8 cellular contexts compared by ENCODE assay signal in genomic region chrX:96683997-96684338, GRCh38. TPM values are rescaled to one million over a fixed set of nuclear protein-coding genes. Genes with fewer than 3 reads are reported as not detected.
DNase-seq lines count a peak whose midpoint lies in the region; ATAC-seq and TF ChIP-seq lines count a peak whose summit lies in the region.

No MANE protein-coding gene starts in this region.

- no CpG with 5 or more reads among the region's 8 CpGs for WGBS in H9 (ENCODE audit: extremely low coverage, insufficient read length, low lambda C conversion rate)

- CTCF ChIA-PET in Caco-2 (lab: Charles Lee) = no interaction called here
- CTCF ChIA-PET in activated CD4-positive, alpha-beta memory T cell treated with anti-CD3 and anti-CD28 coated beads, Interleukin-2, amount 10 ng/mL, durations not matched to agents 7 days and 5 days (lab: Charles Lee) = no interaction called here

- no peak overlapping the region for H2BK120ac ChIP-seq in H9 (ENCODE audit: low read depth, low read length, poor library complexity, severe bottlenecking)

- no peak overlapping the region for H3K4ac ChIP-seq in H9 (ENCODE audit: low read depth, low read length)

- ATAC-seq in left lung (no peak), HG03565 (IDR thresholded peaks at IDR 0.05; ENCODE audit: unreplicated experiment) (no peak), GM18520 (IDR thresholded peaks at IDR 0.05; ENCODE audit: unreplicated experiment) (no peak)
- no peak for ATAC-seq in activated CD4-positive, CD25-positive, alpha-beta regulatory T cell treated with anti-CD3 and anti-CD28 coated beads, Interleukin-2, amount 50 U/mL, for 24 hours

- H2BK12ac ChIP-seq in H9 (ENCODE audit: insufficient read length, low read depth, low read length) = no peak overlapping the region

- H2BK20ac ChIP-seq in H9 (ENCODE audit: low read depth, low read length, poor library complexity, severe bottlenecking) = no peak overlapping the region

- H3K4me1 Mint-ChIP-seq in Caco-2 (ENCODE audit: low read depth, unreplicated experiment) (no peaks in the 10 kb centered on the region), H9 (peaks cover 31 to 48% of the 10 kb centered on the region in 2 experiments)
- peaks cover 26% of the 10 kb centered on the region for H3K4me1 Mint-ChIP-seq in activated CD4-positive, alpha-beta memory T cell treated with anti-CD3 and anti-CD28 coated beads, Interleukin-2, amount 10 ng/mL, durations not matched to agents 7 days and 5 days

- H3K9ac ChIP-seq in H9 (ENCODE audit: extremely low read depth, insufficient read length, low read length) = no peak overlapping the region

- POLR2A ChIA-PET in Caco-2 (lab: Charles Lee) = interaction anchor here (1.1 kb wide), 1 partner anchor 36 kb away, joined by 4 read pairs; no protein-coding TSS in a partner anchor
- POLR2A ChIA-PET in activated CD4-positive, alpha-beta memory T cell treated with anti-CD3 and anti-CD28 coated beads, Interleukin-2, amount 10 ng/mL, durations not matched to agents 7 days and 5 days (lab: Charles Lee) = interaction anchor here (0.9 kb wide), 1 partner anchor 714 kb away, joined by 4 read pairs; no protein-coding TSS in a partner anchor

- H3K23ac ChIP-seq in H9 (ENCODE audit: insufficient read length, low read depth, low read length) = no peak overlapping the region

- H3K79me2 ChIP-seq in H9 (ENCODE audit: insufficient read depth, low read length) = no peaks in the 10 kb centered on the region

- intact Hi-C loops in Caco-2 (cut with micrococcal nuclease; ENCODE audit: unreplicated experiment) = loop anchor here (1.0 to 10.0 kb wide), 2 partner anchors 139 to 312 kb away; no protein-coding TSS in a partner anchor
- intact Hi-C loops in left lung (cut with DNase I) = no loop called here

- no peak overlapping the region for H2AK5ac ChIP-seq in H9 (ENCODE audit: insufficient read length, low read length)

- H4K20me1 ChIP-seq in H9 (ENCODE audit: control insufficient read depth, insufficient read depth, insufficient read length) = no peaks in the 10 kb centered on the region

- H3K14ac ChIP-seq in H9 (ENCODE audit: insufficient read depth, low read length) = no peak overlapping the region

- H3K9me3 ChIP-seq in Caco-2 (no peaks in the 10 kb centered on the region), H9 (ENCODE audit: control insufficient read depth, low read depth, low read length) (no peaks in the 10 kb centered on the region), left lung (no peaks in the 10 kb centered on the region)

- H2BK5ac ChIP-seq in H9 (ENCODE audit: insufficient read length, low read length) = no peak overlapping the region

- H3K27me3 ChIP-seq in Caco-2 (replicated peaks; ENCODE audit: control insufficient read depth, insufficient read depth, low read length) (no peaks in the 10 kb centered on the region), H9 (ENCODE audit: insufficient read depth, low read length) (no peaks in the 10 kb centered on the region; the same call in 1 of the 2 replicates), left lung (peaks cover 0 to 7% of the 10 kb centered on the region in 2 donors)

- H3K4me3 ChIP-seq in Caco-2 (ENCODE audit: low read depth, low read length) (peak overlapping the region; percentile 60), left lung (peak overlapping the region; percentile 49 to 64)

- H3K23me2 ChIP-seq in H9 (ENCODE audit: insufficient read length, low read depth, low read length, poor library complexity, severe bottlenecking) = peaks cover 7% of the 10 kb centered on the region

- H3T11ph ChIP-seq in H9 (ENCODE audit: low read length) = no peak overlapping the region

- H3K4me3 Mint-ChIP-seq in Caco-2 (ENCODE audit: unreplicated experiment) = peak overlapping the region; percentile 98
- peak overlapping the region; percentile 94 to 96 for H3K4me3 Mint-ChIP-seq in H9
- peak overlapping the region; percentile 91 for H3K4me3 Mint-ChIP-seq in activated CD4-positive, alpha-beta memory T cell treated with anti-CD3 and anti-CD28 coated beads, Interleukin-2, amount 10 ng/mL, durations not matched to agents 7 days and 5 days

- H4K5ac ChIP-seq in H9 (ENCODE audit: insufficient read length, low read depth, low read length) = no peak overlapping the region

- no peak overlapping the region for H2BK15ac ChIP-seq in H9 (ENCODE audit: low read depth, low read length)

- H3K9me3 Mint-ChIP-seq in Caco-2 (ENCODE audit: unreplicated experiment) (no peaks in the 10 kb centered on the region), H9 (no peaks in the 10 kb centered on the region)
- no peaks in the 10 kb centered on the region for H3K9me3 Mint-ChIP-seq in activated CD4-positive, alpha-beta memory T cell treated with anti-CD3 and anti-CD28 coated beads, Interleukin-2, amount 10 ng/mL, durations not matched to agents 7 days and 5 days

- H3K27ac ChIP-seq in H9 (ENCODE audit: insufficient read length, low read depth, low read length) (no peak overlapping the region), left lung (peak overlapping the region in 1 of 2 donors; percentile 91)

- no peak overlapping the region for H4K8ac ChIP-seq in H9 (replicated peaks; ENCODE audit: insufficient read length, low read depth, low read length)

- H3K4me1 ChIP-seq in Caco-2 = no peaks in the 10 kb centered on the region
- H3K4me1 ChIP-seq in H9 (ENCODE audit: insufficient read depth, low read length) = 0 out of 2 replicates have a peak, but pooled peaks cover 2% of the 10 kb centered on the region
- H3K4me1 ChIP-seq in left lung = peaks cover 0 to 10% of the 10 kb centered on the region in 2 donors

- no peak overlapping the region for H3K56ac ChIP-seq in H9 (ENCODE audit: insufficient read length, low read depth, low read length)

- BruUV-seq in Caco-2 (replicated peaks; lab: Mats Ljungman, UMichigan) = TSS peak; percentile 57

- no peaks in the 10 kb centered on the region for H3K36me3 Mint-ChIP-seq in Caco-2 (ENCODE audit: insufficient read depth, unreplicated experiment)
- peaks cover 0 to 3% (median 0%) of the 10 kb centered on the region in 3 experiments; a peak in 2 of 7 replicates for H3K36me3 Mint-ChIP-seq in H9 (ENCODE audit: insufficient read depth in 1 of 3, low read depth in 3 of 3)
- no peaks in the 10 kb centered on the region for H3K36me3 Mint-ChIP-seq in activated CD4-positive, alpha-beta memory T cell treated with anti-CD3 and anti-CD28 coated beads, Interleukin-2, amount 10 ng/mL, durations not matched to agents 7 days and 5 days (ENCODE audit: low read depth)

- no peak overlapping the region for H2AFZ ChIP-seq in H9 (ENCODE audit: low read length)

- no peaks in the 10 kb centered on the region for H3K27me3 Mint-ChIP-seq in Caco-2 (ENCODE audit: insufficient read depth, unreplicated experiment)
- peaks cover 25% of the 10 kb centered on the region for H3K27me3 Mint-ChIP-seq in H9 (ENCODE audit: low read depth)
- H3K27me3 Mint-ChIP-seq in activated CD4-positive, alpha-beta memory T cell treated with anti-CD3 and anti-CD28 coated beads, Interleukin-2, amount 10 ng/mL, durations not matched to agents 7 days and 5 days = no peaks in the 10 kb centered on the region

- H3K27ac Mint-ChIP-seq in Caco-2 (ENCODE audit: unreplicated experiment) (peak overlapping the region; percentile 86), H9 (no peak overlapping the region)
- no peak overlapping the region for H3K27ac Mint-ChIP-seq in activated CD4-positive, alpha-beta memory T cell treated with anti-CD3 and anti-CD28 coated beads, Interleukin-2, amount 10 ng/mL, durations not matched to agents 7 days and 5 days

- H3K79me1 ChIP-seq in H9 (ENCODE audit: insufficient read depth, low read depth, low read length, poor library complexity, severe bottlenecking) = no peaks in the 10 kb centered on the region

- H4K91ac ChIP-seq in H9 (ENCODE audit: insufficient read length, low read depth, low read length) = no peak overlapping the region

- no peaks in the 10 kb centered on the region for H3K36me3 ChIP-seq in Caco-2 (ENCODE audit: control insufficient read depth, insufficient read depth, low read length)
- H3K36me3 ChIP-seq in left lung = no peaks in the 10 kb centered on the region

- H3K4me2 ChIP-seq in H9 (ENCODE audit: insufficient read depth, insufficient read length, low read length) = peak overlapping the region; percentile 96

- no peak overlapping the region for H3K18ac ChIP-seq in H9 (ENCODE audit: insufficient read length, low read depth, low read length)

- TF ChIP-seq CTCF in Caco-2 (IDR thresholded peaks at IDR 0.05; ENCODE audit: insufficient read depth in 1 of 2, low read depth in 1 of 2, low read length in 1 of 2, severe bottlenecking in 1 of 2, unreplicated experiment in 1 of 2) = no peak
- TF ChIP-seq CTCF in H9 (conservative IDR thresholded peaks at IDR 0.05) = no peak
- no peak for TF ChIP-seq CTCF in left lung (IDR thresholded peaks at IDR 0.05)

- DNase-seq in Caco-2 (no peak), H9 (no peak), left lung (no peak)
- no peak for DNase-seq in activated CD4-positive, alpha-beta memory T cell treated with anti-CD3 and anti-CD28 coated beads, Interleukin-2, amount 10 ng/mL, durations not matched to agents 7 days and 5 days
- DNase-seq in activated naive CD4-positive, alpha-beta T cell (lab: John Stamatoyannopoulos, UW) = no peak

RNA-seq across cellular contexts. Expression of gene DIAPH2, which starts 0.7 kb away (rescaled TPM):
- total RNA-seq in Caco-2 (2022) = 16.1 and 18.2 TPM in 2 replicates
- 45.1 and 45.4 TPM in 2 replicates for total RNA-seq in H9 (2021)
- total RNA-seq in activated CD4-positive, alpha-beta memory T cell treated with anti-CD3 and anti-CD28 coated beads, Interleukin-2, amount 10 ng/mL, durations not matched to agents 7 days and 5 days = 10 to 100 TPM; 11.0 to 11.8 TPM
- total RNA-seq in left lung = 10 to 100 TPM; 28.8 to 34.1 TPM
